Comparison of ENCODE assay signal across 9 cellular contexts in genomic region chr19:3243851-3244700, GRCh38. TPM values are rescaled to one million over a fixed set of nuclear protein-coding genes. Genes with fewer than 3 reads are reported as not detected.
DNase-seq lines count a peak whose midpoint lies in the region; ATAC-seq and TF ChIP-seq lines count a peak whose summit lies in the region.
"Had no signal": no experiment of that assay in that cellular context is flagged by ENCODE, and none has a peak within 500 bp of the region (broad histone marks: within the 10 kb centered on the region; RNA-seq: fewer than 3 reads in every experiment).

No MANE protein-coding gene starts in this region.

- H3K4me3 ChIP-seq in HAP-1 (no peak overlapping the region), esophagus muscularis mucosa (no peak overlapping the region)
- H3K4me3 ChIP-seq: lower lobe of right lung had no signal

- H3K4me1 ChIP-seq in HAP-1 (no peaks in the 10 kb centered on the region), esophagus muscularis mucosa (no peaks in the 10 kb centered on the region)
- H3K4me1 ChIP-seq: lower lobe of right lung had no signal

- H3K36me3 ChIP-seq in HAP-1 (replicated peaks) (no peaks in the 10 kb centered on the region), esophagus muscularis mucosa (no peaks in the 10 kb centered on the region)
- H3K36me3 ChIP-seq: lower lobe of right lung had no signal

- 45% methylated on average over 20 of the region's 20 CpGs for WGBS in esophagus muscularis mucosa

- ATAC-seq in HG03521 (IDR thresholded peaks at IDR 0.05; ENCODE audit: unreplicated experiment), result no peak

- H3K9me3 ChIP-seq in HAP-1, result no peaks in the 10 kb centered on the region
- no peaks in the 10 kb centered on the region for H3K9me3 ChIP-seq in esophagus muscularis mucosa
- H3K9me3 ChIP-seq: lower lobe of right lung had no signal

- no peak for TF ChIP-seq EP300 in esophagus muscularis mucosa (IDR thresholded peaks at IDR 0.05)

- H3K27me3 ChIP-seq in HAP-1 (ENCODE audit: low read depth) (no peaks in the 10 kb centered on the region), esophagus muscularis mucosa (peaks cover 0 to 55% (median 0%) of the 10 kb centered on the region in 4 donors)

- intact Hi-C loops in esophagus muscularis mucosa (cut with DNase I), result no loop called here

- in situ Hi-C loops in HAP-1 (cut with MboI; ENCODE audit: low sequenced_read_pairs), result no loop called here

- peak; percentile 18 to 87 for DNase-seq in HAP-1 (ENCODE audit: low spot score in 2 of 2)
- peak; percentile 66 for DNase-seq in SIG-M5 treated with dmso at 0.1 percent for 504 hours (lab: John Stamatoyannopoulos, UW; ENCODE audit: unreplicated experiment)
- peak; percentile 71 for DNase-seq in astrocyte of the hippocampus (ENCODE audit: low read depth, low spot score)
- DNase-seq in midbrain (lab: John Stamatoyannopoulos, UW), result peak; percentile 14
- DNase-seq in esophagus muscularis mucosa (ENCODE audit: extremely low spot score), result no peak
- DNase-seq in NCI-H524 treated with DMSO at 0.1 percent for 48 hours (lab: John Stamatoyannopoulos, UW), result no peak
- no peak for DNase-seq in putamen (ENCODE audit: low spot score)
- DNase-seq: lower lobe of right lung had no signal

- H3K27ac ChIP-seq in esophagus muscularis mucosa (replicated peaks in 1 of 4), result no peak overlapping the region
- H3K27ac ChIP-seq: lower lobe of right lung had no signal

- TF ChIP-seq CTCF in esophagus muscularis mucosa (IDR thresholded peaks at IDR 0.05), result no peak

- no peak for TF ChIP-seq POLR2A in esophagus muscularis mucosa (IDR thresholded peaks at IDR 0.05; ENCODE audit: low read depth)

RNA-seq across cellular contexts. Expression of gene CELF5, which starts 19.6 kb away (rescaled TPM):
- total RNA-seq in esophagus muscularis mucosa, result under 1 TPM in 1 of 4 donors, not detected in 3; 0.17 TPM
- total RNA-seq: lower lobe of right lung had no signal

RNA-seq across cellular contexts. Expression of gene NCLN, which starts 58.3 kb away (rescaled TPM):
- total RNA-seq in esophagus muscularis mucosa, result 10 to 100 TPM; 26.2 to 33.6 (median 29.7) TPM

Comparison
In these comparisons a context has a peak if more than half of its experiments do, and no peak if none do; other contexts are left out.
1. DNase-seq: peak in HAP-1 (2 of 2), SIG-M5 treated with dmso at 0.1 percent for 504 hours (single experiment), astrocyte of the hippocampus (single experiment) and midbrain (single experiment); none in esophagus muscularis mucosa (single experiment), NCI-H524 treated with DMSO at 0.1 percent for 48 hours (single experiment) and putamen (single experiment).